ENCODE assay signal across 7 cellular contexts in the genomic region with DNA sequence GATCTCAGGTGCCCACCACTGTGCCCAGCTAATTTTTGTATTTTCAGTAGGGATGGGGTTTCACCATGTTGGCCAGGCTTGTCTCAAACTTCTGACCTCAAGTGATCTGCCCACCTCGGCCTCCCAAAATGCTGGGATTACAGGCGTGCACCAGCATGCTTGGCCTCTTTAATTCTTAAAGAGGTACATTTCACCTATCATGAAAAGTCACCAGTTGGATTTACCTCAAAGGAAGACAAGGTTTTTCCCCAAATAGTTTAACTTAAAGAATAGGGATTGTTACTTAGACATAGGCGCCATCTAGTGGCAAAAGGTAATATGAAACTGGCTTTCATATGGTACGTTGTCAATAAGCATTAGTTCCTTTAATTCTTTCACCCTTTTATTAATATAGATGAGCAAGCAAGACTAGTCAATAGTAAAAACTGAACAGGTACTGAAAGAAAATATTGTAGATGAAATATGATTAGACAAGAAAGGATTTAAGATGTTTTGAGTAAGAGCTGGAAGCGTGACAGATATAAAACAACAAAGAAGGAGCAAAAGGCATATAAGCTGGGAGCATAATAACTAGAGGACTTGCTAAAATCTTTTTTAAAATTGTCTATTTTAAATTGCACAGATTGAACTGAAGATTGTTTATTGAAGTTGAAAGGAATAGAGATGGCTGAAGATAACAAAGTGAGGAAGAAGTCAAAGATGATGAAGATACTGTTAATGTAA. TPM values are rescaled to one million over a fixed set of nuclear protein-coding genes. Genes with fewer than 3 reads are reported as not detected.
DNase-seq lines count a peak whose midpoint lies in the region; ATAC-seq, FAIRE-seq and TF ChIP-seq lines count a peak whose summit lies in the region.

No MANE protein-coding gene starts in this region.

- H3K4me2 ChIP-seq in GM12878 (ENCODE audit: control insufficient read depth, insufficient read depth) = no peak overlapping the region

- no peak for TF ChIP-seq EP300 in GM12878 (IDR thresholded peaks at IDR 0.05; ENCODE audit: borderline replicate concordance in 1 of 2, control insufficient read depth in 1 of 2, low read depth in 2 of 2, low read length in 2 of 2)

- H3K27ac ChIP-seq in GM12878 (ENCODE audit: control insufficient read depth, insufficient read depth) = no peak overlapping the region

- TF ChIP-seq CTCF in GM12878 (IDR thresholded peaks at IDR 0.05 in 2 of 3, conservative IDR thresholded peaks at IDR 0.05 in 1 of 3; ENCODE audit: control insufficient read depth in 2 of 3, extremely low read depth in 1 of 3, insufficient read depth in 1 of 3, low read depth in 3 of 3, low read length in 3 of 3) = peak; percentile 45 to 66 (median 57); a peak in 5 of 6 replicates

- RAD21 ChIA-PET in GM12878 (lab: Charles Lee; ENCODE audit: unreplicated experiment) = interaction anchor here (0.6 to 2.9 kb wide), 11 partner anchors 9 to 949 kb away, joined by 3 to 20 read pairs (median 4); no protein-coding TSS in a partner anchor

- FAIRE-seq in GM12878 (lab: Jason Lieb, UNC) (no peak), urothelium cell line (lab: Jason Lieb, UNC) (no peak)

- H3K27me3 ChIP-seq in GM12878 (replicated peaks in 1 of 2; ENCODE audit: control insufficient read depth in 2 of 2, insufficient read depth in 2 of 2, low read length in 1 of 2) = no peaks in the 10 kb centered on the region

- no peaks in the 10 kb centered on the region for H4K20me1 ChIP-seq in GM12878 (ENCODE audit: control insufficient read depth, insufficient read depth)

- H3K36me3 ChIP-seq in GM12878 (ENCODE audit: control insufficient read depth in 2 of 2, insufficient read depth in 2 of 2, low read length in 1 of 2) = no peaks in the 10 kb centered on the region

- intact Hi-C loops in GM12878 (cut with micrococcal nuclease; ENCODE audit: unreplicated experiment) = loop anchor here (1.0 to 10.0 kb wide), 4 partner anchors 22 to 278 kb away; no protein-coding TSS in a partner anchor

- no peak for TF ChIP-seq POLR2A in GM12878 (IDR thresholded peaks at IDR 0.05; ENCODE audit: low read depth, low read length)

- H3K9me3 ChIP-seq in GM12878 (replicated peaks; ENCODE audit: control insufficient read depth, insufficient read depth, low read length) = no peaks in the 10 kb centered on the region

- SMC1A ChIA-PET in GM12878 (lab: Charles Lee; ENCODE audit: uncharacterized antibody, unreplicated experiment) = interaction anchor here (0.8 to 4.4 kb wide), 15 partner anchors 9 to 1161 kb away, joined by 3 to 47 read pairs (median 5); no protein-coding TSS in a partner anchor

- CTCF ChIA-PET in GM12878 (lab: Yijun Ruan, JAX) = interaction anchor here (0.6 to 11.0 kb wide), 34 partner anchors 9 to 949 kb away, joined by 3 to 157 read pairs (median 4); no protein-coding TSS in a partner anchor

- H2AFZ ChIP-seq in GM12878 (ENCODE audit: control insufficient read depth, low read depth, low read length) = no peak overlapping the region

- in situ Hi-C loops in GM12878 (cut with MboI) = loop anchor here (25.0 kb wide), 1 partner anchor 664 kb away; no protein-coding TSS in a partner anchor

- TF ChIP-seq RAD21 in GM12878 (IDR thresholded peaks at IDR 0.05; ENCODE audit: insufficient read depth, low read depth, low read length) = peak; percentile 82

- H3K79me2 ChIP-seq in GM12878 (ENCODE audit: control insufficient read depth, insufficient read depth, low read length) = no peaks in the 10 kb centered on the region

- no peak overlapping the region for H3K9ac ChIP-seq in GM12878 (ENCODE audit: control insufficient read depth, insufficient read depth, low read length)

- ATAC-seq in GM19328 (IDR thresholded peaks at IDR 0.05; ENCODE audit: unreplicated experiment) (peak; percentile 74), HG03457 (IDR thresholded peaks at IDR 0.05; ENCODE audit: unreplicated experiment) (peak; percentile 59), GM12878 (peak; percentile 90)

- DNase-seq in Daoy (ENCODE audit: low read depth) = peak; percentile 36
- DNase-seq in NCI-H526 (lab: John Stamatoyannopoulos, UW) = peak; percentile 55 to 81
- peak; percentile 23 for DNase-seq in GM12878 (ENCODE audit: low read depth, low spot score)
- DNase-seq in left kidney (ENCODE audit: low read depth, low spot score) = peak; percentile 59
- DNase-seq in urothelium cell line (ENCODE audit: low spot score) = peak; percentile 10

- H3K4me1 ChIP-seq in GM12878 (ENCODE audit: control insufficient read depth, insufficient read depth, low read length) = no peaks in the 10 kb centered on the region

- H3K4me3 ChIP-seq in GM12878 = no peak overlapping the region

- POLR2A ChIA-PET in GM12878 (lab: Charles Lee) = no interaction called here

- 30% methylated on average over 5 of the region's 5 CpGs for WGBS in GM12878 (ENCODE audit: insufficient coverage, insufficient replicate concordance, low lambda C conversion rate, missing lambda C conversion rate)

- no TSS peak for BruUV-seq in GM12878 (replicated peaks; lab: Mats Ljungman, UMichigan)

TF ChIP-seq in GM12878, 131 proteins besides CTCF, POLR2A, EP300 and RAD21:
- TF ChIP-seq SMC3 (IDR thresholded peaks at IDR 0.05; ENCODE audit: borderline replicate concordance, low read length) = peak; percentile 82
- no peak for TF ChIP-seq ELK1 (IDR thresholded peaks at IDR 0.05; ENCODE audit: low read depth, low read length)
- no peak for TF ChIP-seq KDM1A (IDR thresholded peaks at IDR 0.05; ENCODE audit: borderline replicate concordance)
- TF ChIP-seq ZNF24 (IDR thresholded peaks at IDR 0.05) = 0 out of 2 replicates have a peak, but pooled peaks have one; percentile 10
- TF ChIP-seq SUZ12 (IDR thresholded peaks at IDR 0.05; ENCODE audit: unreplicated experiment) = no peak
- no peak for TF ChIP-seq CBX3 (IDR thresholded peaks at IDR 0.05; ENCODE audit: borderline replicate concordance, low read depth)
TF ChIP-seq in GM12878: peak in this region for 2.

RNA-seq across cellular contexts. Expression of gene PSMD14, which starts 35.0 kb away (rescaled TPM):
- 347 and 407 TPM in 2 replicates for total RNA-seq in Daoy (2014; rRNA removed; shearing (Covaris generic))
- 100.0 and 104 TPM in 2 replicates for total RNA-seq in GM12878 (2013; cell fraction: nucleolus; rRNA removed)
- total RNA-seq in GM12878 (2014; rRNA removed) (75.0 and 91.1 TPM in 2 replicates), GM12878 (2014; rRNA removed; fragmentation: Illumina TruSeq; extraction: Trizol) (126 and 131 TPM in 2 replicates), GM12878 (2021) (81.0 and 85.1 TPM in 2 replicates)
- 37.2 TPM for polyA plus RNA-seq in GM12878 (2011; ENCODE audit: low read depth)
- polyA plus RNA-seq in GM12878 (2011; rRNA removed) (122 and 178 TPM in 2 replicates), GM12878 (2014; fragmentation: Illumina TruSeq; extraction: Trizol) (92.8 and 98.4 TPM in 2 replicates), GM12878 (2014; fragmentation: Nextera tagmentation; extraction: Ambion mirVana) (100 to 1,000 TPM; 225 to 253 TPM), GM12878 (2014; rRNA removed) (66.8 and 70.5 TPM in 2 replicates), GM12878 (2016; fragmentation: Nextera tagmentation; extraction: Ambion mirVana) (100 to 1,000 TPM; 161 TPM)
- 40.5 and 46.6 TPM in 2 replicates for polyA plus RNA-seq in GM12878 (2011; cell fraction: cytosol; rRNA removed)
- 38.5 and 44.4 TPM in 2 replicates for polyA plus RNA-seq in GM12878 (2011; cell fraction: nucleus; rRNA removed)
- polyA plus RNA-seq in GM12878 (2012) = 50.0 and 61.7 TPM in 2 replicates
- 49.6 and 69.6 TPM in 2 replicates for polyA minus RNA-seq in GM12878 (2011; rRNA and poly(A)+ RNA removed)
- polyA minus RNA-seq in GM12878 (2011; cell fraction: cytosol; rRNA and poly(A)+ RNA removed) = 25.8 TPM in 2 replicates
- 48.6 and 66.5 TPM in 2 replicates for polyA minus RNA-seq in GM12878 (2011; cell fraction: nucleus; rRNA and poly(A)+ RNA removed)

Comparison
In these comparisons a context has a peak if more than half of its experiments do, and no peak if none do; other contexts are left out.
1. DNase-seq: peak in every context shown above with its lines; median percentile 68 in NCI-H526; 59 in left kidney; 36 in Daoy; 23 in GM12878; 10 in urothelium cell line.